Comparison of ENCODE assay signal across 35 cellular contexts in the genomic region with DNA sequence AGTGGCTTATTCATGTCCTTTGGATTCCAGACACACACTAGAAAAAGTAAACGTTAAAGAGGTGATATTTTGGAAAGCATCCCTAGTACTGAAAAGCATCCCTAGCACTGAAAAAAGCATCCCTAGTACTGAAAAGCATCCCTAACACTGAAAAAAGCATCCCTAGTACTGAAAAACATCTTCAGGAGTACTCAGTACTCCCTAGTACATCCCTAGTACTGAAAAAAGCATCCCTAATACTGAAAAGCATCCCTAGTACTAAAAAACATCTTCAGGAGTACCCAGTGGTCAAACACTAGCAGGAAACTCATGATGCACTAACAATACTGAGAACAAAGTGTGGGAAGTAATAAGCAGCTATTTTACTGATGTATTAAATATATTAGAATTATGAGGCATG.
"Had no signal": no experiment of that assay in that cellular context is flagged by ENCODE, and none has a peak within 500 bp of the region (broad histone marks: within the 10 kb centered on the region; RNA-seq: fewer than 3 reads in every experiment).

No MANE protein-coding gene starts in this region.

- H3K36me3 ChIP-seq: adrenal gland, breast epithelium had no signal

- H3K27ac ChIP-seq: adrenal gland, body of pancreas, breast epithelium, Peyer's patch, RWPE1 had no signal

- FAIRE-seq: astrocyte, TTC549 had no signal

- H3K9me3 ChIP-seq: adrenal gland, Peyer's patch had no signal

- DNase-seq: activated CD4-positive, alpha-beta T cell treated with anti-CD3 and anti-CD28 coated beads for 36 hours; activated CD4-positive, alpha-beta T cell treated with anti-CD3 and anti-CD28 coated beads, Interleukin-2, amount 10 ng/mL, durations not matched to agents 7 days and 5 days; activated CD4-positive, alpha-beta T cell treated with anti-CD3 and anti-CD28 coated beads, Interleukin-2, amount 50 U/mL, for 48 hours; activated CD8-positive, alpha-beta T cell treated with anti-CD3 and anti-CD28 coated beads, Interleukin-2, amount 10 ng/mL, durations not matched to agents 7 days and 5 days; activated gamma-delta T cell treated with Interleukin-2 at 50 U/mL for 16 hours; activated naive CD4-positive, alpha-beta T cell treated with anti-CD3 and anti-CD28 coated beads for 36 hours; activated T-cell treated with anti-CD3 and anti-CD28 coated beads for 4 hours; activated T-cell treated with anti-CD3 and anti-CD28 coated beads, Interleukin-2, amount 50 U/mL, for 4 hours; adrenal gland; body of pancreas; cerebellar nuclear complex; Karpas-422; MV-4-11; NCI-H1092; NCI-H146; NCI-H187; NCI-H2029 treated with DMSO at 0.1 percent for 48 hours; NCI-H2107; NCI-H2171; NCI-H510A; NCI-H526; NCI-H748 treated with DMSO at 0.1 percent for 48 hours; NK-92 treated with Interleukin-12 subunit alpha and Interleukin-12 subunit beta, amount 100 ng/mL, for 24 hours; PC-3; Peyer's patch; SW 1271 had no signal

- H3K4me1 ChIP-seq: adrenal gland, body of pancreas, breast epithelium, Peyer's patch had no signal

- H3K4me3 ChIP-seq: adrenal gland, body of pancreas, breast epithelium, Peyer's patch had no signal

- H3K27ac Mint-ChIP-seq: activated CD4-positive, alpha-beta T cell treated with anti-CD3 and anti-CD28 coated beads for 36 hours; activated CD4-positive, alpha-beta T cell treated with anti-CD3 and anti-CD28 coated beads, Interleukin-2, amount 10 ng/mL, durations not matched to agents 7 days and 5 days; activated naive CD4-positive, alpha-beta T cell treated with anti-CD3 and anti-CD28 coated beads for 36 hours; activated naive CD4-positive, alpha-beta T cell treated with anti-CD3 and anti-CD28 coated beads, Interleukin-2, amount 50 U/mL, for 72 hours had no signal

- ATAC-seq: activated CD4-positive, alpha-beta T cell treated with anti-CD3 and anti-CD28 coated beads for 36 hours; activated CD4-positive, CD25-positive, alpha-beta regulatory T cell treated with anti-CD3 and anti-CD28 coated beads, Interleukin-2, amount 50 U/mL, for 24 hours; activated CD8-positive, alpha-beta T cell treated with anti-CD3 and anti-CD28 coated beads, Interleukin-2, amount 10 ng/mL, durations not matched to agents 7 days and 5 days; activated naive CD4-positive, alpha-beta T cell treated with anti-CD3 and anti-CD28 coated beads, Interleukin-2, amount 50 U/mL, for 72 hours; activated T-cell treated with anti-CD3 and anti-CD28 coated beads, Interleukin-2, amount 50 U/mL, for 4 hours; body of pancreas; PC-3; Right ventricle myocardium inferior had no signal

- H3K27me3 Mint-ChIP-seq: activated CD4-positive, alpha-beta T cell treated with anti-CD3 and anti-CD28 coated beads for 36 hours; activated CD4-positive, alpha-beta T cell treated with anti-CD3 and anti-CD28 coated beads, Interleukin-2, amount 10 ng/mL, durations not matched to agents 7 days and 5 days had no signal

- H3K4me3 Mint-ChIP-seq: activated CD4-positive, alpha-beta T cell treated with anti-CD3 and anti-CD28 coated beads for 36 hours; activated CD4-positive, alpha-beta T cell treated with anti-CD3 and anti-CD28 coated beads, Interleukin-2, amount 10 ng/mL, durations not matched to agents 7 days and 5 days; activated CD8-positive, alpha-beta T cell treated with anti-CD3 and anti-CD28 coated beads, Interleukin-2, amount 10 ng/mL, durations not matched to agents 7 days and 5 days; activated naive CD4-positive, alpha-beta T cell treated with anti-CD3 and anti-CD28 coated beads for 36 hours; activated T-cell treated with anti-CD3 and anti-CD28 coated beads, Interleukin-2, amount 50 U/mL, for 4 hours; activated T-helper 1 cell treated with anti-CD3 and anti-CD28 coated beads, Interleukin-12 subunit alpha, Interleukin-12 subunit beta, Interleukin-2, Interleukin-4 antibody, amounts not matched to agents 30 ng/mL and 10 ng/mL and 1 ng/mL, durations not matched to agents 14 hours and 24 hours and 36 hours; T-helper 2 cell treated with Interferon-gamma antibody and Interleukin-4, amounts not matched to agents 5 μg/mL and 100 μg/mL, for 36 hours had no signal

- H3K27me3 ChIP-seq: adrenal gland, body of pancreas, breast epithelium, Peyer's patch had no signal
